Comparison of ENCODE assay signal across 8 cellular contexts in the genomic region with DNA sequence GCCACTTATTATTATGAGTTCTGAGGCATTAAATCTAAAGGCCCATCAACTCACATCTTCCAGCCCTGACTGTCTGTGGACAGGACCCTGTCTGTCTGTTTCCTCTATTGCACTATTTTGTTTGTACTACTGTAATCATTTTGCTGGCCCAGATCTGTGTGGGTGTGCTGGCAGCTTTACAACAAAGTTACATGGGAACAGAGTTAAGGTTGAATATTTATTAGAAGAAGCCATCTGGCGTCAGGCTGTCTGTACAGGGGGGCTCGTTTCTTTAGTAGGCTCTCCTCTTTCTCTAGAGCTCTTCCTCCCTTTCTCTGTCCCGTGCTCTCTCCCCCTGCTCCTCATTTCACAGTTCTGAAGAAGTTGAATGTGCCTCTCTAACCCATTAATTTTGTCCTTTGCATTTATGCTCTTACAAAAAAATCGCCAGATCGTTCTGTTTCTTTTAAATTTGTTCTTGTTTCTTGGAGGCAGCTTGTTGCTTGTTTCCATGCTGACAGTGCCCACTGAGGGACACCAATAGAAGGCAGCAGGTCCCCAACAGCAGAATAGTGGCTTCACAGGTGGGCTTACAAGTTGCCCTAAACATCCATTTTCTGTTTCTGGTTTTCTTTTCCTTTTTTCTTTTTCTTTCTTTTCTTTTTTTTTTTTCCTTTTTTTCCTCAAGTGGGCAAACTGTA.
DNase-seq lines count a peak whose midpoint lies in the region; ATAC-seq and TF ChIP-seq lines count a peak whose summit lies in the region.

No MANE protein-coding gene starts in this region.

- H3K27ac Mint-ChIP-seq in activated naive CD4-positive, alpha-beta T cell treated with anti-CD3 and anti-CD28 coated beads for 36 hours: no peak overlapping the region

- no peak for TF ChIP-seq EP300 in tibial nerve (IDR thresholded peaks at IDR 0.05)

- H3K27ac ChIP-seq in tibial nerve: peak overlapping the region in 2 of 4 donors; percentile 8 to 21

- no peaks in the 10 kb centered on the region for H3K36me3 Mint-ChIP-seq in activated naive CD4-positive, alpha-beta T cell treated with anti-CD3 and anti-CD28 coated beads for 36 hours (ENCODE audit: low read depth)

- 21 to 28% methylated on average over 5 of the region's 5 CpGs for WGBS in tibial nerve, 2 donors

- no peak for ATAC-seq in GM18505 (IDR thresholded peaks at IDR 0.05; ENCODE audit: unreplicated experiment)

- peaks cover 2% of the 10 kb centered on the region for H3K27me3 Mint-ChIP-seq in activated naive CD4-positive, alpha-beta T cell treated with anti-CD3 and anti-CD28 coated beads for 36 hours (ENCODE audit: low read depth)

- H3K4me1 Mint-ChIP-seq in activated naive CD4-positive, alpha-beta T cell treated with anti-CD3 and anti-CD28 coated beads for 36 hours (ENCODE audit: low read depth): no peaks in the 10 kb centered on the region

- H3K36me3 ChIP-seq in tibial nerve: no peaks in the 10 kb centered on the region

- no peak overlapping the region for H3K4me3 Mint-ChIP-seq in activated naive CD4-positive, alpha-beta T cell treated with anti-CD3 and anti-CD28 coated beads for 36 hours

- no peaks in the 10 kb centered on the region for H3K27me3 ChIP-seq in tibial nerve

- no peak for TF ChIP-seq POLR2A in tibial nerve (IDR thresholded peaks at IDR 0.05)
- no peak for TF ChIP-seq POLR2A in GM18505 (IDR thresholded peaks at IDR 0.05; ENCODE audit: borderline replicate concordance, extremely low read depth, insufficient read depth, insufficient read length)

- H3K9me3 ChIP-seq in tibial nerve: no peaks in the 10 kb centered on the region

- H3K4me3 ChIP-seq in HFF-Myc (replicated peaks; ENCODE audit: low read depth, low read length): peak overlapping the region; percentile 9; the same call in 1 of the 2 replicates
- no peak overlapping the region for H3K4me3 ChIP-seq in tibial nerve

- intact Hi-C loops in activated naive CD4-positive, alpha-beta T cell treated with anti-CD3 and anti-CD28 coated beads for 36 hours (cut with micrococcal nuclease): no loop called here

- CTCF ChIA-PET in activated naive CD4-positive, alpha-beta T cell treated with anti-CD3 and anti-CD28 coated beads for 36 hours (lab: Charles Lee): interaction anchor here (0.6 kb wide), 2 partner anchors 182 to 336 kb away, joined by 3 read pairs; no protein-coding TSS in a partner anchor

- TF ChIP-seq CTCF in HFF-Myc (IDR thresholded peaks at IDR 0.05; ENCODE audit: low read depth, low read length, missing control alignments) (no peak), tibial nerve (IDR thresholded peaks at IDR 0.05) (no peak)

- peaks cover 0 to 21% (median 2%) of the 10 kb centered on the region in 4 donors for H3K4me1 ChIP-seq in tibial nerve

- DNase-seq in HFF-Myc (ENCODE audit: extremely low read depth, low read depth) (peak; percentile 64), astrocyte of the hippocampus (ENCODE audit: low read depth, low spot score) (peak; percentile 79), hepatic stellate cell (ENCODE audit: low spot score) (peak; percentile 4), tibial nerve (ENCODE audit: low spot score in 2 of 2) (peak; percentile 15 to 41), NCI-H2107 (lab: John Stamatoyannopoulos, UW) (no peak), NCI-H748 treated with DMSO at 0.1 percent for 48 hours (lab: John Stamatoyannopoulos, UW) (no peak)
- no peak for DNase-seq in activated naive CD4-positive, alpha-beta T cell treated with anti-CD3 and anti-CD28 coated beads for 36 hours

- H3K9me3 Mint-ChIP-seq in activated naive CD4-positive, alpha-beta T cell treated with anti-CD3 and anti-CD28 coated beads for 36 hours: no peaks in the 10 kb centered on the region

Comparison
In these comparisons a context has a peak if more than half of its experiments do, and no peak if none do; other contexts are left out.
1. DNase-seq: peak in HFF-Myc (single experiment), astrocyte of the hippocampus (single experiment), hepatic stellate cell (single experiment) and tibial nerve (2 of 2); none in activated naive CD4-positive, alpha-beta T cell treated with anti-CD3 and anti-CD28 coated beads for 36 hours (single experiment), NCI-H2107 (single experiment) and NCI-H748 treated with DMSO at 0.1 percent for 48 hours (single experiment).